ENCODE assay signal across 26 cellular contexts in the genomic region with DNA sequence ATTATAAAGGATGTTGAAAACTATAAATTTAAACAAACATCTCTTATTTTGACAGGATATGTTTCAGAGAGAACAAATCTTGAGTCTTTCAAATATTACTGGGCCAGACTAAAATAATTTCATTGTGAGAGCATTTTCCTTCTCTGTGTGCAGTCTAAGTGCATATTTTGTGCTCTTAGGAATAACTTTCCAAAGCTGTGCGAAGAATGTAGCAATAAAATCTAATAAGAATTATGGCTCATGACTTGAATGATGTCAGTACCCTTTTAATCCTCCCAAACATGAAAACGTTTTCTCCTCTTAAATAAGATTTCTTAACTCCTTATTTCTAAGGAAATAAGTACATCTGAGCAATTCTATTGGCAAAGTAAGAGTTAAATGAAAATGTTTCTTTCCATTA.
"Had no signal": no experiment of that assay in that cellular context is flagged by ENCODE, and none has a peak within 500 bp of the region (broad histone marks: within the 10 kb centered on the region; RNA-seq: fewer than 3 reads in every experiment).

No MANE protein-coding gene starts in this region.

- H3K27me3 Mint-ChIP-seq: activated CD8-positive, alpha-beta memory T cell treated with anti-CD3 and anti-CD28 coated beads, Interleukin-2, amount 10 ng/mL, durations not matched to agents 7 days and 5 days; activated naive CD8-positive, alpha-beta T cell treated with anti-CD3 and anti-CD28 coated beads, Interleukin-2, amount 50 U/mL, for 24 hours; activated T-cell treated with anti-CD3 and anti-CD28 coated beads, Interleukin-2, amount 50 U/mL, for 24 hours had no signal

- DNase-seq: activated CD4-positive, alpha-beta T cell treated with anti-CD3 and anti-CD28 coated beads for 48 hours; activated CD4-positive, alpha-beta T cell treated with anti-CD3 and anti-CD28 coated beads, Interleukin-2, amount 50 U/mL, for 48 hours; activated CD4-positive, CD25-positive, alpha-beta regulatory T cell treated with anti-CD3 and anti-CD28 coated beads, Interleukin-2, amount 50 U/mL, for 72 hours; activated CD8-positive, alpha-beta memory T cell treated with anti-CD3 and anti-CD28 coated beads, Interleukin-2, amount 10 ng/mL, durations not matched to agents 7 days and 5 days; activated effector memory CD4-positive, alpha-beta T cell treated with Interleukin-2 at 50 U/mL for 16 hours; activated naive CD4-positive, alpha-beta T cell treated with Interleukin-2 at 50 U/mL for 16 hours; activated naive CD8-positive, alpha-beta T cell treated with anti-CD3 and anti-CD28 coated beads, Interleukin-2, amount 50 U/mL, for 24 hours; activated T-cell treated with anti-CD3 and anti-CD28 coated beads, Interleukin-2, amount 50 U/mL, for 24 hours; amniotic stem cell; brain microvascular endothelial cell; MG63; MV-4-11; NCI-H1092 treated with DMSO at 0.1 percent for 48 hours; NCI-H1417 treated with DMSO at 0.1 percent for 48 hours; NCI-H1694; NCI-H2029; NCI-H510A treated with DMSO at 0.1 percent for 48 hours; NCI-H69; NK-92 treated with Interleukin-12 subunit alpha and Interleukin-12 subunit beta, amount 100 ng/mL, for 24 hours; SHP77; SW 1271 had no signal

- H3K36me3 ChIP-seq: brain microvascular endothelial cell, cardiac muscle cell, MG63, SJSA1 had no signal

- H3K4me3 ChIP-seq: cardiac muscle cell, MG63, SJSA1 had no signal

- H3K4me3 Mint-ChIP-seq: activated CD8-positive, alpha-beta memory T cell treated with anti-CD3 and anti-CD28 coated beads, Interleukin-2, amount 10 ng/mL, durations not matched to agents 7 days and 5 days; activated naive CD8-positive, alpha-beta T cell treated with anti-CD3 and anti-CD28 coated beads, Interleukin-2, amount 50 U/mL, for 24 hours; activated T-cell treated with anti-CD3 and anti-CD28 coated beads, Interleukin-2, amount 50 U/mL, for 24 hours; activated T-helper 1 cell treated with anti-CD3 and anti-CD28 coated beads, Interleukin-12 subunit alpha, Interleukin-12 subunit beta, Interleukin-2, Interleukin-4 antibody, amounts not matched to agents 30 ng/mL and 10 ng/mL and 1 ng/mL, durations not matched to agents 14 hours and 24 hours and 36 hours; WTC11 had no signal

- H3K27ac ChIP-seq: brain microvascular endothelial cell, cardiac muscle cell, SJSA1 had no signal

- H3K36me3 Mint-ChIP-seq: activated CD8-positive, alpha-beta memory T cell treated with anti-CD3 and anti-CD28 coated beads, Interleukin-2, amount 10 ng/mL, durations not matched to agents 7 days and 5 days; activated naive CD4-positive, alpha-beta T cell treated with anti-CD3 and anti-CD28 coated beads, Interleukin-2, amount 50 U/mL, for 72 hours; WTC11 had no signal

- H3K9me3 ChIP-seq: MG63, SJSA1 had no signal

- H3K27me3 ChIP-seq: brain microvascular endothelial cell, MG63, SJSA1 had no signal

- H3K4me1 Mint-ChIP-seq: activated CD8-positive, alpha-beta memory T cell treated with anti-CD3 and anti-CD28 coated beads, Interleukin-2, amount 10 ng/mL, durations not matched to agents 7 days and 5 days; activated naive CD8-positive, alpha-beta T cell treated with anti-CD3 and anti-CD28 coated beads, Interleukin-2, amount 50 U/mL, for 24 hours had no signal

- H3K9me3 Mint-ChIP-seq: activated naive CD4-positive, alpha-beta T cell treated with anti-CD3 and anti-CD28 coated beads, Interleukin-2, amount 50 U/mL, for 72 hours; activated naive CD8-positive, alpha-beta T cell treated with anti-CD3 and anti-CD28 coated beads, Interleukin-2, amount 50 U/mL, for 24 hours; activated T-cell treated with anti-CD3 and anti-CD28 coated beads, Interleukin-2, amount 50 U/mL, for 24 hours; activated T-helper 1 cell treated with anti-CD3 and anti-CD28 coated beads, Interleukin-12 subunit alpha, Interleukin-12 subunit beta, Interleukin-2, Interleukin-4 antibody, amounts not matched to agents 30 ng/mL and 10 ng/mL and 1 ng/mL, durations not matched to agents 14 hours and 24 hours and 36 hours; WTC11 had no signal

- H3K27ac Mint-ChIP-seq: activated CD8-positive, alpha-beta memory T cell treated with anti-CD3 and anti-CD28 coated beads, Interleukin-2, amount 10 ng/mL, durations not matched to agents 7 days and 5 days; activated naive CD4-positive, alpha-beta T cell treated with anti-CD3 and anti-CD28 coated beads, Interleukin-2, amount 50 U/mL, for 72 hours; activated naive CD8-positive, alpha-beta T cell treated with anti-CD3 and anti-CD28 coated beads, Interleukin-2, amount 50 U/mL, for 24 hours; activated T-cell treated with anti-CD3 and anti-CD28 coated beads, Interleukin-2, amount 50 U/mL, for 24 hours; activated T-helper 1 cell treated with anti-CD3 and anti-CD28 coated beads, Interleukin-12 subunit alpha, Interleukin-12 subunit beta, Interleukin-2, Interleukin-4 antibody, amounts not matched to agents 30 ng/mL and 10 ng/mL and 1 ng/mL, durations not matched to agents 14 hours and 24 hours and 36 hours; WTC11 had no signal
